In genomic region chr14:73782623-73783022, GRCh38 we compare ENCODE assay signal across 11 cellular contexts.
DNase-seq lines count a peak whose midpoint lies in the region; ATAC-seq and TF ChIP-seq lines count a peak whose summit lies in the region.
"Had no signal": no experiment of that assay in that cellular context is flagged by ENCODE, and none has a peak within 500 bp of the region (broad histone marks: within the 10 kb centered on the region; RNA-seq: fewer than 3 reads in every experiment).

No MANE protein-coding gene starts in this region.

- no peaks in the 10 kb centered on the region; a peak in 1 of 5 replicates for H3K9me3 Mint-ChIP-seq in H9
- no peaks in the 10 kb centered on the region for H3K9me3 Mint-ChIP-seq in activated CD4-positive, alpha-beta memory T cell treated with anti-CD3 and anti-CD28 coated beads, Interleukin-2, amount 10 ng/mL, durations not matched to agents 7 days and 5 days

- no peak overlapping the region for H2BK5ac ChIP-seq in H9 (ENCODE audit: insufficient read length, low read length)

- H3K79me1 ChIP-seq in H9 (ENCODE audit: insufficient read depth, low read depth, low read length, poor library complexity, severe bottlenecking), result no peaks in the 10 kb centered on the region

- ATAC-seq in right lobe of liver (no peak), HG02610 (IDR thresholded peaks at IDR 0.05; ENCODE audit: unreplicated experiment) (no peak), HG02759 (IDR thresholded peaks at IDR 0.05; ENCODE audit: unreplicated experiment) (no peak), HG03571 (IDR thresholded peaks at IDR 0.05; ENCODE audit: unreplicated experiment) (no peak)
- ATAC-seq: SK-N-SH treated with all-trans-retinoic acid at 6 μM for 48 hours had no signal

- H3K27ac Mint-ChIP-seq in H9, result no peak overlapping the region
- H3K27ac Mint-ChIP-seq in activated CD4-positive, alpha-beta memory T cell treated with anti-CD3 and anti-CD28 coated beads, Interleukin-2, amount 10 ng/mL, durations not matched to agents 7 days and 5 days, result peak overlapping the region; percentile 94

- no peak for TF ChIP-seq CTCF in H9 (conservative IDR thresholded peaks at IDR 0.05)
- TF ChIP-seq CTCF in right lobe of liver (IDR thresholded peaks at IDR 0.05), result no peak
- no peak for TF ChIP-seq CTCF in spleen (IDR thresholded peaks at IDR 0.05 in 8 of 11, conservative IDR thresholded peaks at IDR 0.05 in 3 of 11)

- POLR2A ChIA-PET in activated CD4-positive, alpha-beta memory T cell treated with anti-CD3 and anti-CD28 coated beads, Interleukin-2, amount 10 ng/mL, durations not matched to agents 7 days and 5 days (lab: Charles Lee), result interaction anchor here (1.2 kb wide), 1 partner anchor 25 kb away, joined by 4 read pairs; no protein-coding TSS in a partner anchor

- no peak overlapping the region for H3K18ac ChIP-seq in H9 (ENCODE audit: insufficient read length, low read depth, low read length)

- intact Hi-C loops in right lobe of liver (cut with DNase I) (no loop called here), spleen (cut with DNase I; ENCODE audit: low total_unique reads) (loop anchor here (10.0 kb wide), 1 partner anchor 48 kb away; no protein-coding TSS in a partner anchor)

- H2AK5ac ChIP-seq in H9 (ENCODE audit: insufficient read length, low read length), result no peak overlapping the region

- peaks cover 19% of the 10 kb centered on the region for H3K23me2 ChIP-seq in H9 (ENCODE audit: insufficient read length, low read depth, low read length, poor library complexity, severe bottlenecking)

- H3K9ac ChIP-seq in H9 (ENCODE audit: extremely low read depth, insufficient read length, low read length), result no peak overlapping the region

- H2BK20ac ChIP-seq in H9 (ENCODE audit: low read depth, low read length, poor library complexity, severe bottlenecking), result no peak overlapping the region

- H3K36me3 ChIP-seq in right lobe of liver, result no peaks in the 10 kb centered on the region
- peaks cover 0 to 8% (median 0%) of the 10 kb centered on the region in 6 donors for H3K36me3 ChIP-seq in spleen

- peaks cover 35 to 41% of the 10 kb centered on the region in 2 experiments for H3K4me1 Mint-ChIP-seq in H9
- peaks cover 52% of the 10 kb centered on the region for H3K4me1 Mint-ChIP-seq in activated CD4-positive, alpha-beta memory T cell treated with anti-CD3 and anti-CD28 coated beads, Interleukin-2, amount 10 ng/mL, durations not matched to agents 7 days and 5 days

- H4K5ac ChIP-seq in H9 (ENCODE audit: insufficient read length, low read depth, low read length), result no peak overlapping the region

- no peaks in the 10 kb centered on the region for H3K79me2 ChIP-seq in H9 (ENCODE audit: insufficient read depth, low read length)

- H3K9me3 ChIP-seq in H9 (ENCODE audit: control insufficient read depth, low read depth, low read length), result no peaks in the 10 kb centered on the region
- no peaks in the 10 kb centered on the region for H3K9me3 ChIP-seq in right lobe of liver
- H3K9me3 ChIP-seq in spleen, result no peaks in the 10 kb centered on the region

- no CpG with 5 or more reads among the region's 2 CpGs for WGBS in H9 (ENCODE audit: extremely low coverage, insufficient read length, low lambda C conversion rate)
- 53% methylated on average over 2 of the region's 2 CpGs for WGBS in right lobe of liver (ENCODE audit: insufficient coverage, low coverage, low lambda C conversion rate, missing lambda C conversion rate)
- 91 to 95% (median 93%) methylated on average over 2 of the region's 2 CpGs for WGBS in spleen, 5 donors

- no peak overlapping the region for H2BK120ac ChIP-seq in H9 (ENCODE audit: low read depth, low read length, poor library complexity, severe bottlenecking)

- TF ChIP-seq POLR2A in right lobe of liver (IDR thresholded peaks at IDR 0.05), result no peak
- TF ChIP-seq POLR2A in spleen (IDR thresholded peaks at IDR 0.05), result no peak

- H3K4me1 ChIP-seq in H9 (ENCODE audit: insufficient read depth, low read length), result peaks cover 3% of the 10 kb centered on the region; the same call in 1 of the 2 replicates
- peaks cover 0 to 41% (median 24%) of the 10 kb centered on the region in 4 donors for H3K4me1 ChIP-seq in right lobe of liver
- peaks cover 48 to 90% (median 69%) of the 10 kb centered on the region in 6 donors for H3K4me1 ChIP-seq in spleen

- H4K20me1 ChIP-seq in H9 (ENCODE audit: control insufficient read depth, insufficient read depth, insufficient read length), result no peaks in the 10 kb centered on the region

- H3K56ac ChIP-seq in H9 (ENCODE audit: insufficient read length, low read depth, low read length), result no peak overlapping the region

- no peak overlapping the region for H4K8ac ChIP-seq in H9 (replicated peaks; ENCODE audit: insufficient read length, low read depth, low read length)

- no peak overlapping the region for H3K27ac ChIP-seq in H9 (ENCODE audit: insufficient read length, low read depth, low read length)
- peak overlapping the region; percentile 98 to 99 (median 99) for H3K27ac ChIP-seq in right lobe of liver
- H3K27ac ChIP-seq in spleen, result peak overlapping the region in 7 of 8 donors; percentile 94 to 99 (median 97)

- no peak overlapping the region for H2AFZ ChIP-seq in H9 (ENCODE audit: low read length)

- no peak overlapping the region for H3K4me2 ChIP-seq in H9 (ENCODE audit: insufficient read depth, insufficient read length, low read length)

- CTCF ChIA-PET in activated CD4-positive, alpha-beta memory T cell treated with anti-CD3 and anti-CD28 coated beads, Interleukin-2, amount 10 ng/mL, durations not matched to agents 7 days and 5 days (lab: Charles Lee), result no interaction called here

- H3K4me3 ChIP-seq in right lobe of liver (no peak overlapping the region), spleen (no peak overlapping the region)

- H3K36me3 Mint-ChIP-seq in H9 (ENCODE audit: insufficient read depth in 1 of 3, low read depth in 3 of 3), result no peaks in the 10 kb centered on the region
- H3K36me3 Mint-ChIP-seq in activated CD4-positive, alpha-beta memory T cell treated with anti-CD3 and anti-CD28 coated beads, Interleukin-2, amount 10 ng/mL, durations not matched to agents 7 days and 5 days (ENCODE audit: low read depth), result peaks cover 21% of the 10 kb centered on the region

- H3K14ac ChIP-seq in H9 (ENCODE audit: insufficient read depth, low read length), result no peak overlapping the region

- H4K91ac ChIP-seq in H9 (ENCODE audit: insufficient read length, low read depth, low read length), result no peak overlapping the region

- H3K4me3 Mint-ChIP-seq in H9, result no peak overlapping the region
- no peak overlapping the region for H3K4me3 Mint-ChIP-seq in activated CD4-positive, alpha-beta memory T cell treated with anti-CD3 and anti-CD28 coated beads, Interleukin-2, amount 10 ng/mL, durations not matched to agents 7 days and 5 days

- no peak overlapping the region for H3K4ac ChIP-seq in H9 (ENCODE audit: low read depth, low read length)

- peaks cover 91% of the 10 kb centered on the region for H3K27me3 Mint-ChIP-seq in H9 (ENCODE audit: low read depth)
- no peaks in the 10 kb centered on the region for H3K27me3 Mint-ChIP-seq in activated CD4-positive, alpha-beta memory T cell treated with anti-CD3 and anti-CD28 coated beads, Interleukin-2, amount 10 ng/mL, durations not matched to agents 7 days and 5 days

- no peak overlapping the region for H2BK15ac ChIP-seq in H9 (ENCODE audit: low read depth, low read length)

- H3K23ac ChIP-seq in H9 (ENCODE audit: insufficient read length, low read depth, low read length), result no peak overlapping the region

- H3T11ph ChIP-seq in H9 (ENCODE audit: low read length), result no peak overlapping the region

- H2BK12ac ChIP-seq in H9 (ENCODE audit: insufficient read length, low read depth, low read length), result no peak overlapping the region

- DNase-seq in H9 (peak; percentile 9), right lobe of liver (peak in 1 of 3 donors; percentile 16), spleen (peak; percentile 29), activated gamma-delta T cell (lab: John Stamatoyannopoulos, UW) (no peak)
- no peak for DNase-seq in activated CD4-positive, alpha-beta memory T cell treated with anti-CD3 and anti-CD28 coated beads, Interleukin-2, amount 10 ng/mL, durations not matched to agents 7 days and 5 days
- DNase-seq: KBM-7, NCI-H2227 treated with DMSO at 0.1 percent for 48 hours had no signal

- peaks cover 12% of the 10 kb centered on the region; the same call in 1 of the 2 replicates for H3K27me3 ChIP-seq in H9 (ENCODE audit: insufficient read depth, low read length)
- H3K27me3 ChIP-seq in right lobe of liver, result no peaks in the 10 kb centered on the region
- H3K27me3 ChIP-seq in spleen (replicated peaks in 1 of 7), result no peaks in the 10 kb centered on the region

Comparison
In these comparisons a context has a peak if more than half of its experiments do, and no peak if none do; other contexts are left out.
1. DNase-seq: peak in H9 (single experiment) and spleen (single experiment); none in activated CD4-positive, alpha-beta memory T cell treated with anti-CD3 and anti-CD28 coated beads, Interleukin-2, amount 10 ng/mL, durations not matched to agents 7 days and 5 days (single experiment) and activated gamma-delta T cell (single experiment).